In the genomic region with DNA sequence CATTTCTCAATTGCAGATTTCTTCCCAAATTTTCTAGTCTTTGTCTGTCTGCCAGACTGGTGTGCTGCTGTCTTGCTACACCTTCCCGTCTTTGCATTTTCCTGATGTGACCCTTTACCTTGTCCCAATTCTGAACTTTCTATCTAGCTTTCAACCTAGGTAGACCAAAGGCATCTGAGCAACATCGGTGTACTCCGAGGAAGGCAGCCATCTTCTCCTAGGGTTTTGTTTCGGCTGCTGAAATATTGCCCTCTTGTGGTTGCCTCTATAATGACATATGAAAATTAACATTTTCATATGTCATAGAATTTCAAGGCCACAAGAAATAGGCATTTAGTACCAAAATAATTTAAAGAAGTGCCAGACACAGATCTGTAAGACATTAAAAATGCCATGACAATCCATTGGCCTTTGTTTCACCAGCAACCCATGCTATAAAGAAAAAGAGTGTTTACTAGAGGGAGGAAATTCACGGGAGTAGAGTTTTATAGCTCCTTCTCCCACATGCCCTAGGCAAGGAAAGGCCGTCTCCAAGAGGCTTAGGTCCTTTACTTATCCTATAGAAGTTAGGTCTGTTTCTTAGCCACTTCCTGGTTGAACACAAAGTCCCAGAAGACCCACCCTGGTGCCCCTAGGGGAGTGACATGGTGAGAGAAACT, we compare ENCODE assay signal across 8 cellular contexts. TPM values are rescaled to one million over a fixed set of nuclear protein-coding genes. Genes with fewer than 3 reads are reported as not detected.
DNase-seq lines count a peak whose midpoint lies in the region; ATAC-seq and TF ChIP-seq lines count a peak whose summit lies in the region.

No MANE protein-coding gene starts in this region.

- peak overlapping the region; percentile 82 for H2AFZ ChIP-seq in neuronal stem cell (ENCODE audit: low read length)

- H4K91ac ChIP-seq in neuronal stem cell (ENCODE audit: low read depth, low read length, poor library complexity) = no peak overlapping the region

- H2BK15ac ChIP-seq in neuronal stem cell (ENCODE audit: low read length) = no peak overlapping the region

- no CpG with 5 or more reads among the region's 6 CpGs for WGBS in neuronal stem cell (ENCODE audit: extremely low coverage in 2 of 2, insufficient read length in 2 of 2, insufficient replicate concordance in 1 of 2), 2 donors

- H3K27me3 ChIP-seq in neuronal stem cell (ENCODE audit: control insufficient read depth in 3 of 3, insufficient read depth in 3 of 3, low read depth in 1 of 3, low read length in 3 of 3) = no peaks in the 10 kb centered on the region

- H2BK12ac ChIP-seq in neuronal stem cell (ENCODE audit: low read length) = no peak overlapping the region

- H3K23ac ChIP-seq in neuronal stem cell (ENCODE audit: low read depth, low read length, poor library complexity) = no peak overlapping the region

- H3K18ac ChIP-seq in neuronal stem cell (ENCODE audit: low read length) = no peak overlapping the region

- H3K4me3 ChIP-seq in fibroblast of mammary gland (ENCODE audit: control insufficient read depth, low read depth, low read length) = peak overlapping the region; percentile 8
- H3K4me3 ChIP-seq in neuronal stem cell (ENCODE audit: low read length in 2 of 2) = no peak overlapping the region

- no peaks in the 10 kb centered on the region for H3K36me3 ChIP-seq in neuronal stem cell (replicated peaks in 1 of 2; ENCODE audit: control insufficient read depth in 2 of 2, insufficient read depth in 2 of 2, low read length in 2 of 2)

- peaks cover 9% of the 10 kb centered on the region for H3K4me1 Mint-ChIP-seq in activated CD4-positive, alpha-beta memory T cell treated with anti-CD3 and anti-CD28 coated beads for 36 hours (ENCODE audit: low read depth)

- no peak overlapping the region for H3K27ac Mint-ChIP-seq in activated CD4-positive, alpha-beta memory T cell treated with anti-CD3 and anti-CD28 coated beads for 36 hours

- no peak overlapping the region for H3K27ac ChIP-seq in neuronal stem cell (replicated peaks; ENCODE audit: low read length)

- DNase-seq in stimulated activated CD4-positive, alpha-beta T cell treated with anti-CD3 and anti-CD28 coated beads, Interleukin-15, amount 100 ng/mL, for 24 hours = peak; percentile 35
- no peak for DNase-seq in stimulated activated CD4-positive, alpha-beta T cell treated with anti-CD3 and anti-CD28 coated beads, Interleukin-12 subunit alpha, Interleukin-12 subunit beta, amount 100 ng/mL, for 4 hours
- DNase-seq in NCI-H226 = peak; percentile 26
- peak; percentile 45 for DNase-seq in activated CD4-positive, alpha-beta memory T cell treated with anti-CD3 and anti-CD28 coated beads for 36 hours
- peak; percentile 66 for DNase-seq in fibroblast of mammary gland (ENCODE audit: low read depth)
- DNase-seq in neuronal stem cell (ENCODE audit: low spot score) = peak; percentile 15
- DNase-seq in posterior vena cava (ENCODE audit: low spot score) = no peak

- H3K9me3 Mint-ChIP-seq in activated CD4-positive, alpha-beta memory T cell treated with anti-CD3 and anti-CD28 coated beads for 36 hours = no peaks in the 10 kb centered on the region

- TF ChIP-seq CTCF in fibroblast of mammary gland (conservative IDR thresholded peaks at IDR 0.05; ENCODE audit: control insufficient read depth, insufficient read depth, low read depth, low read length) = peak; percentile 80

- ATAC-seq in HG02642 (IDR thresholded peaks at IDR 0.05; ENCODE audit: poor library complexity, unreplicated experiment) = peak; percentile 60

- peak overlapping the region; percentile 73 for H3K4me3 Mint-ChIP-seq in activated CD4-positive, alpha-beta memory T cell treated with anti-CD3 and anti-CD28 coated beads for 36 hours

- peaks cover 3% of the 10 kb centered on the region for H3K27me3 Mint-ChIP-seq in activated CD4-positive, alpha-beta memory T cell treated with anti-CD3 and anti-CD28 coated beads for 36 hours

- H2AK5ac ChIP-seq in neuronal stem cell (ENCODE audit: low read depth, low read length) = no peak overlapping the region

- no peak overlapping the region for H3K14ac ChIP-seq in neuronal stem cell (ENCODE audit: low read length)

- POLR2A ChIA-PET in activated CD4-positive, alpha-beta memory T cell treated with anti-CD3 and anti-CD28 coated beads for 36 hours (lab: Charles Lee) = interaction anchor here (1.3 kb wide), 1 partner anchor 212 kb away, joined by 4 read pairs; no protein-coding TSS in a partner anchor

- H3K79me1 ChIP-seq in neuronal stem cell (ENCODE audit: low read depth, low read length) = no peaks in the 10 kb centered on the region

- no peak overlapping the region for H2BK120ac ChIP-seq in neuronal stem cell (ENCODE audit: low read depth, low read length)

- no peaks in the 10 kb centered on the region for H3K36me3 Mint-ChIP-seq in activated CD4-positive, alpha-beta memory T cell treated with anti-CD3 and anti-CD28 coated beads for 36 hours

- CTCF ChIA-PET in activated CD4-positive, alpha-beta memory T cell treated with anti-CD3 and anti-CD28 coated beads for 36 hours (lab: Charles Lee) = interaction anchor here (0.6 to 18.4 kb wide), 37 partner anchors 8 to 1028 kb away, joined by 3 to 402 read pairs (median 6); a partner anchor contains a TSS

- H3K4me1 ChIP-seq in neuronal stem cell (ENCODE audit: control insufficient read depth in 2 of 2, insufficient read depth in 1 of 2, low read depth in 1 of 2, low read length in 2 of 2) = no peaks in the 10 kb centered on the region

- no peak overlapping the region for H3K4ac ChIP-seq in neuronal stem cell (ENCODE audit: low read length)

- no peak overlapping the region for H2BK5ac ChIP-seq in neuronal stem cell (ENCODE audit: low read length)

- no peak overlapping the region for H3K9ac ChIP-seq in neuronal stem cell (ENCODE audit: low read depth, low read length, poor library complexity)

- intact Hi-C loops in activated CD4-positive, alpha-beta memory T cell treated with anti-CD3 and anti-CD28 coated beads for 36 hours (cut with micrococcal nuclease) = loop anchor here (1.0 to 10.0 kb wide), 9 partner anchors 122 to 1029 kb away; a partner anchor contains a TSS
- intact Hi-C loops in posterior vena cava (cut with DNase I) = loop anchor here in 1 of 2 donors (5.0 kb wide), 1 partner anchor 151 kb away; no protein-coding TSS in a partner anchor

- no peaks in the 10 kb centered on the region for H3K9me3 ChIP-seq in neuronal stem cell (replicated peaks in 1 of 2; ENCODE audit: control insufficient read depth in 2 of 2, insufficient read depth in 1 of 2, low read depth in 1 of 2, low read length in 2 of 2)

- no peak overlapping the region for H4K8ac ChIP-seq in neuronal stem cell (ENCODE audit: low read depth, low read length)

- no peak overlapping the region for H3K4me2 ChIP-seq in neuronal stem cell (ENCODE audit: insufficient read depth, low read length, poor library complexity, severe bottlenecking)

RNA-seq across cellular contexts. Expression of a gene that starts 23.4 kb away (rescaled TPM):
- not detected for total RNA-seq in activated CD4-positive, alpha-beta memory T cell treated with anti-CD3 and anti-CD28 coated beads for 36 hours
- polyA plus RNA-seq in neuronal stem cell (2013, experiment 1 of 2) = not detected
- polyA plus RNA-seq in neuronal stem cell (2013, experiment 2 of 2) = not detected
- total RNA-seq in posterior vena cava = not detected

RNA-seq across cellular contexts. Expression of a gene that starts 41.4 kb away (rescaled TPM):
- total RNA-seq in activated CD4-positive, alpha-beta memory T cell treated with anti-CD3 and anti-CD28 coated beads for 36 hours = under 1 TPM; 0.34 to 0.55 TPM
- polyA plus RNA-seq in neuronal stem cell (2013, experiment 1 of 2) = 0.14 TPM
- 0.11 TPM for polyA plus RNA-seq in neuronal stem cell (2013, experiment 2 of 2)
- total RNA-seq in posterior vena cava = 1 to 10 TPM in 1 of 2 donors, under 1 TPM in 1; 0.67 to 1.2 TPM

RNA-seq across cellular contexts. Expression of a gene that starts 48.6 kb away (rescaled TPM):
- not detected for total RNA-seq in activated CD4-positive, alpha-beta memory T cell treated with anti-CD3 and anti-CD28 coated beads for 36 hours
- polyA plus RNA-seq in neuronal stem cell (2013, experiment 1 of 2) = not detected
- polyA plus RNA-seq in neuronal stem cell (2013, experiment 2 of 2) = not detected
- not detected for total RNA-seq in posterior vena cava

Comparison
In these comparisons a context has a peak if more than half of its experiments do, and no peak if none do; other contexts are left out.
1. DNase-seq: peak in stimulated activated CD4-positive, alpha-beta T cell treated with anti-CD3 and anti-CD28 coated beads, Interleukin-15, amount 100 ng/mL, for 24 hours (single experiment), NCI-H226 (single experiment), activated CD4-positive, alpha-beta memory T cell treated with anti-CD3 and anti-CD28 coated beads for 36 hours (single experiment), fibroblast of mammary gland (single experiment) and neuronal stem cell (single experiment); none in stimulated activated CD4-positive, alpha-beta T cell treated with anti-CD3 and anti-CD28 coated beads, Interleukin-12 subunit alpha, Interleukin-12 subunit beta, amount 100 ng/mL, for 4 hours (single experiment) and posterior vena cava (single experiment).